8 cellular contexts compared by ENCODE assay signal in the genomic region with DNA sequence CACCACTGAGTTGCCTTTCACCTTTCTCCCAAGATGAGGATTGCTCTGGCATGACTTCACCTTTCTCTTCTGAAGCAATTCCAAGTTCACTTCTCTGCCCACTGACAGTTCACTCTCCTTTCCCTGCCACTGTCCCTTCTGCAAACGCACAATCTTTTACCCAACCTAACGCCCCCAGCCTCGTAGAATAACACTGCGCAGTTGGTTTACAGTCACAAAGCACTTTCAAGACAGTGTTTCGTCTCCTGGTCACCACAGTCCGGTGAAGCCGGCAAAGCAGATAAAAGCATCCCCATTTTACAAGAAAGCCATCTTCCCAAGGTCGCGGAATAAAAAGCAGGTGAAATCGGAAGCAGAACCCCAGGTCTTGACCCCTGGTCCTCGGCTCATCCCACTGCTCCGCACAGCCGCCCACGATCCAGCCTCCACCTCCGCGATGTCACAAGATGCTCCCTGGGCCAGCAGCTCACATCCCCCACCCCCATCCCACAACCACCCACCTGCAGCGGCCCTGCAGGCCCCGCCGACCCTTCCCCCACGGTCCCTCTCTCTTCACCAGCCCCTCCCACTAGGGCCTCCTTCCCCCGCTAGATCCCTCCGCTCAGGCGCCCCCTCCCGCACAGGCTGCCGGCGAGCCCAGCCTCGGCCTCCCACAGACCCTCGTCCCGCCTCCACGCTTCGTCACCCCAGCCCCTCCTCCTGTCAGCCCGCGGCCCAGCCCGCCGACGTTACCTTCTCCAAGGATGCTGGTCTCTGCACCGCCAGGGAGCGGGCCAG. TPM values are rescaled to one million over a fixed set of nuclear protein-coding genes. Genes with fewer than 3 reads are reported as not detected.
DNase-seq lines count a peak whose midpoint lies in the region; ATAC-seq and TF ChIP-seq lines count a peak whose summit lies in the region.

No MANE protein-coding gene starts in this region.

- under 1% methylated on average over 38 of the region's 38 CpGs for WGBS in right cardiac atrium
- WGBS in psoas muscle, 3 donors: 1% methylated on average over 30 to 38 of the region's 38 CpGs
- 1% methylated on average over 38 of the region's 38 CpGs for WGBS in urinary bladder

- H3K4me3 ChIP-seq in GM12875 (ENCODE audit: low read depth, low read length) (peak overlapping the region; percentile 96), right cardiac atrium (ENCODE audit: low read length) (peak overlapping the region; percentile 65), psoas muscle (peak overlapping the region; percentile 97), urinary bladder (ENCODE audit: low read depth, low read length) (peak overlapping the region; percentile 82)

- TF ChIP-seq CTCF in GM12875 (IDR thresholded peaks at IDR 0.05; ENCODE audit: borderline replicate concordance, insufficient read depth, low read depth, low read length) (no peak), psoas muscle (IDR thresholded peaks at IDR 0.05) (no peak)

- H3K27me3 ChIP-seq in right cardiac atrium (ENCODE audit: control insufficient read depth, insufficient read depth) (no peaks in the 10 kb centered on the region), psoas muscle (ENCODE audit: insufficient read depth in 3 of 3, low read length in 2 of 3) (no peaks in the 10 kb centered on the region)

- intact Hi-C loops in right cardiac atrium (cut with DNase I): no loop called here
- intact Hi-C loops in psoas muscle (cut with DNase I): no loop called here

- peaks cover 42% of the 10 kb centered on the region for H3K4me1 Mint-ChIP-seq in T-helper 1 cell treated with Interleukin-12 subunit alpha and Interleukin-12 subunit beta and Interleukin-4 antibody, amounts not matched to agents 30 μg/mL and 1 μg/mL, for 36 hours (ENCODE audit: low read depth)

- H3K36me3 Mint-ChIP-seq in T-helper 1 cell treated with Interleukin-12 subunit alpha and Interleukin-12 subunit beta and Interleukin-4 antibody, amounts not matched to agents 30 μg/mL and 1 μg/mL, for 36 hours (ENCODE audit: low read depth): peaks cover 10% of the 10 kb centered on the region

- peaks cover 9% of the 10 kb centered on the region for H3K4me1 ChIP-seq in right cardiac atrium (ENCODE audit: control insufficient read depth, insufficient read depth, low read length)
- peaks cover 24% of the 10 kb centered on the region for H3K4me1 ChIP-seq in psoas muscle
- H3K4me1 ChIP-seq in urinary bladder (ENCODE audit: insufficient read depth): no peaks in the 10 kb centered on the region

- peak overlapping the region; percentile 84 for H3K4me3 Mint-ChIP-seq in T-helper 1 cell treated with Interleukin-12 subunit alpha and Interleukin-12 subunit beta and Interleukin-4 antibody, amounts not matched to agents 30 μg/mL and 1 μg/mL, for 36 hours

- H3K9me3 Mint-ChIP-seq in T-helper 1 cell treated with Interleukin-12 subunit alpha and Interleukin-12 subunit beta and Interleukin-4 antibody, amounts not matched to agents 30 μg/mL and 1 μg/mL, for 36 hours: no peaks in the 10 kb centered on the region

- H3K36me3 ChIP-seq in psoas muscle (ENCODE audit: insufficient read depth in 1 of 2, low read depth in 1 of 2) (peaks cover 0 to 11% of the 10 kb centered on the region in 2 donors), urinary bladder (ENCODE audit: insufficient read depth) (no peaks in the 10 kb centered on the region)

- ATAC-seq in HG02623 (IDR thresholded peaks at IDR 0.05; ENCODE audit: unreplicated experiment) (peak; percentile 43), right cardiac atrium (peak; percentile 81 to 85), psoas muscle (peak; percentile 51 to 62 (median 56))

- H3K27ac Mint-ChIP-seq in T-helper 1 cell treated with Interleukin-12 subunit alpha and Interleukin-12 subunit beta and Interleukin-4 antibody, amounts not matched to agents 30 μg/mL and 1 μg/mL, for 36 hours: peak overlapping the region; percentile 29

- no peaks in the 10 kb centered on the region for H3K9me3 ChIP-seq in right cardiac atrium (ENCODE audit: control insufficient read depth, low read length)
- H3K9me3 ChIP-seq in psoas muscle: no peaks in the 10 kb centered on the region

- H3K27me3 Mint-ChIP-seq in T-helper 1 cell treated with Interleukin-12 subunit alpha and Interleukin-12 subunit beta and Interleukin-4 antibody, amounts not matched to agents 30 μg/mL and 1 μg/mL, for 36 hours (ENCODE audit: low read depth): no peaks in the 10 kb centered on the region

- peak overlapping the region; percentile 89 for H3K27ac ChIP-seq in angular gyrus (ENCODE audit: low read depth, low read length)
- H3K27ac ChIP-seq in right cardiac atrium (ENCODE audit: low read length): peak overlapping the region; percentile 73
- peak overlapping the region; percentile 91 for H3K27ac ChIP-seq in psoas muscle
- peak overlapping the region; percentile 94 for H3K27ac ChIP-seq in urinary bladder (ENCODE audit: low read depth)

- DNase-seq in NCI-H1092 treated with DMSO at 0.1 percent for 48 hours (lab: John Stamatoyannopoulos, UW): peak; percentile 87
- DNase-seq in right cardiac atrium: peak; percentile 89 to 96 (median 95)
- DNase-seq in psoas muscle: peak; percentile 87 to 91

RNA-seq across cellular contexts. Expression of a gene that starts 0.6 kb away (rescaled TPM):
- total RNA-seq in right cardiac atrium: 10 to 100 TPM; 50.9 to 61.9 (median 53.2) TPM
- polyA plus RNA-seq in right cardiac atrium: 31.3 TPM
- total RNA-seq in psoas muscle: 10 to 100 TPM; 38.2 to 52.6 (median 43.1) TPM
- polyA plus RNA-seq in psoas muscle: 10 to 100 TPM; 22.7 to 41.0 (median 37.8) TPM
- 37.1 TPM for total RNA-seq in urinary bladder
- 50.9 TPM for polyA plus RNA-seq in urinary bladder

RNA-seq across cellular contexts. Expression of a gene that starts 0.8 kb away (rescaled TPM):
- total RNA-seq in right cardiac atrium (10 to 100 TPM; 25.1 to 27.8 (median 26.5) TPM), psoas muscle (10 to 100 TPM; 23.0 to 46.3 (median 26.2) TPM), urinary bladder (7.9 TPM)
- polyA plus RNA-seq in right cardiac atrium (18.8 TPM), psoas muscle (10 to 100 TPM; 19.1 to 37.7 (median 28.1) TPM), urinary bladder (22.0 TPM)

RNA-seq across cellular contexts. Expression of a gene that starts 59.2 kb away (rescaled TPM):
- total RNA-seq in right cardiac atrium: 10 to 100 TPM; 50.5 to 53.7 (median 52.0) TPM
- 20.8 TPM for polyA plus RNA-seq in right cardiac atrium
- total RNA-seq in psoas muscle: 10 to 100 TPM; 66.0 to 81.0 (median 73.4) TPM
- polyA plus RNA-seq in psoas muscle: 10 to 100 TPM; 29.7 to 94.7 (median 49.8) TPM
- 41.8 TPM for total RNA-seq in urinary bladder
- polyA plus RNA-seq in urinary bladder: 34.8 TPM

Comparison
In these comparisons a context has a peak if more than half of its experiments do, and no peak if none do; other contexts are left out.
1. Peak in every context shown above with its lines: DNase-seq, ATAC-seq, H3K4me3 ChIP-seq and H3K27ac ChIP-seq.